Comparison of ENCODE assay signal across 28 cellular contexts in the genomic region with DNA sequence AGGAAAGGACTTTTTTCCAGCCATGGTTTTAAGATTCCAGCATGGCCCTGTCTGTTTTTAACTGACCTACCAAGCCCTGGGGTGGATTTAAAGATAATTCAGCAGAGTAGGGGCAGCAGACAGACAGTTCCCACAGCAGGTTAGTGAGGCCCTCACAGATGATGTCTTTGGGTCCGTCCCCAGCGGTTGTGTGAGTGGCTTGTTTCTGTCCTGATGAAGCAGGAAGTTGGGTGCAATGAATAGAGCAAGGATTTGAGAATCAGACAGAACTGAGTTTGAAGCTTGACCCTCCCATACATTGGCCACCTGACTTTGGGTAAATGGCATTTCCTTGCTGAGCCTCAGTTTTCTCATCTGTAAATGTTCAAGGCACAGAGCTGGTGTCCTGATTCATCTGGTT.
"Had no signal": no experiment of that assay in that cellular context is flagged by ENCODE, and none has a peak within 500 bp of the region (broad histone marks: within the 10 kb centered on the region; RNA-seq: fewer than 3 reads in every experiment).

No MANE protein-coding gene starts in this region.

- H3K27ac Mint-ChIP-seq: activated CD4-positive, alpha-beta memory T cell treated with anti-CD3 and anti-CD28 coated beads, Interleukin-2, amount 10 ng/mL, durations not matched to agents 7 days and 5 days; activated CD4-positive, alpha-beta T cell treated with anti-CD3 and anti-CD28 coated beads for 36 hours; activated CD4-positive, alpha-beta T cell treated with anti-CD3 and anti-CD28 coated beads, Interleukin-2, amount 10 ng/mL, durations not matched to agents 24 days and 14 days; activated naive CD4-positive, alpha-beta T cell treated with anti-CD3 and anti-CD28 coated beads, Interleukin-2, amount 10 ng/mL, durations not matched to agents 7 days and 5 days; activated naive CD4-positive, alpha-beta T cell treated with anti-CD3 and anti-CD28 coated beads, Interleukin-2, amount 50 U/mL, for 72 hours; activated naive CD8-positive, alpha-beta T cell treated with anti-CD3 and anti-CD28 coated beads, Interleukin-2, amount 10 ng/mL, durations not matched to agents 7 days and 5 days; activated T-cell treated with anti-CD3 and anti-CD28 coated beads, Interleukin-2, amount 50 U/mL, for 24 hours; activated T-cell treated with anti-CD3 and anti-CD28 coated beads, Interleukin-2, amount 50 U/mL, for 72 hours; brain; endodermal cell had no signal

- H3K4me3 ChIP-seq: ascending aorta, breast epithelium, cardiac muscle cell, colonic mucosa, dorsolateral prefrontal cortex had no signal

- H3K9me3 ChIP-seq: ascending aorta, breast epithelium, colonic mucosa had no signal

- H3K36me3 Mint-ChIP-seq: activated naive CD4-positive, alpha-beta T cell treated with anti-CD3 and anti-CD28 coated beads, Interleukin-2, amount 10 ng/mL, durations not matched to agents 7 days and 5 days; activated naive CD4-positive, alpha-beta T cell treated with anti-CD3 and anti-CD28 coated beads, Interleukin-2, amount 50 U/mL, for 72 hours; activated naive CD8-positive, alpha-beta T cell treated with anti-CD3 and anti-CD28 coated beads, Interleukin-2, amount 10 ng/mL, durations not matched to agents 7 days and 5 days; brain had no signal

- DNase-seq: activated CD4-positive, alpha-beta memory T cell treated with anti-CD3 and anti-CD28 coated beads, Interleukin-2, amount 10 ng/mL, durations not matched to agents 7 days and 5 days; activated CD4-positive, alpha-beta T cell treated with anti-CD3 and anti-CD28 coated beads for 36 hours; activated CD4-positive, alpha-beta T cell treated with anti-CD3 and anti-CD28 coated beads, Interleukin-2, amount 10 ng/mL, durations not matched to agents 24 days and 14 days; activated CD4-positive, CD25-positive, alpha-beta regulatory T cell; activated CD4-positive, CD25-positive, alpha-beta regulatory T cell treated with anti-CD3 and anti-CD28 coated beads, Interleukin-2, amount 50 U/mL, for 72 hours; activated CD8-positive, alpha-beta memory T cell treated with anti-CD3 and anti-CD28 coated beads, Interleukin-2, amount 50 U/mL, for 48 hours; activated gamma-delta T cell; activated naive CD4-positive, alpha-beta T cell; activated naive CD4-positive, alpha-beta T cell treated with anti-CD3 and anti-CD28 coated beads, Interleukin-2, amount 10 ng/mL, durations not matched to agents 7 days and 5 days; activated naive CD8-positive, alpha-beta T cell treated with anti-CD3 and anti-CD28 coated beads, Interleukin-2, amount 10 ng/mL, durations not matched to agents 7 days and 5 days; activated T-cell treated with anti-CD3 and anti-CD28 coated beads for 4 hours; activated T-cell treated with anti-CD3 and anti-CD28 coated beads, Interleukin-2, amount 50 U/mL, for 24 hours; activated T-cell treated with anti-CD3 and anti-CD28 coated beads, Interleukin-2, amount 50 U/mL, for 72 hours; central memory CD4-positive, alpha-beta T cell; cerebellar nuclear complex; colonic mucosa; dorsolateral prefrontal cortex; effector memory CD4-positive, alpha-beta T cell; head of caudate nucleus; hippocampal formation; T-helper 9 cell had no signal

- H3K36me3 ChIP-seq: ascending aorta, breast epithelium, cardiac muscle cell, colonic mucosa had no signal

- H3K27ac ChIP-seq: breast epithelium, cardiac muscle cell, colonic mucosa, dorsolateral prefrontal cortex had no signal

- ATAC-seq: activated CD4-positive, alpha-beta T cell treated with anti-CD3 and anti-CD28 coated beads for 36 hours; activated naive CD4-positive, alpha-beta T cell treated with anti-CD3 and anti-CD28 coated beads, Interleukin-2, amount 50 U/mL, for 72 hours; activated T-cell treated with anti-CD3 and anti-CD28 coated beads, Interleukin-2, amount 50 U/mL, for 72 hours; esophagus mucosa had no signal

- H3K4me1 ChIP-seq: breast epithelium, colonic mucosa had no signal

- H3K9me3 Mint-ChIP-seq: activated CD4-positive, alpha-beta memory T cell treated with anti-CD3 and anti-CD28 coated beads, Interleukin-2, amount 10 ng/mL, durations not matched to agents 7 days and 5 days; activated CD4-positive, alpha-beta T cell treated with anti-CD3 and anti-CD28 coated beads, Interleukin-2, amount 10 ng/mL, durations not matched to agents 24 days and 14 days; activated naive CD4-positive, alpha-beta T cell treated with anti-CD3 and anti-CD28 coated beads, Interleukin-2, amount 10 ng/mL, durations not matched to agents 7 days and 5 days; activated naive CD4-positive, alpha-beta T cell treated with anti-CD3 and anti-CD28 coated beads, Interleukin-2, amount 50 U/mL, for 72 hours; activated naive CD8-positive, alpha-beta T cell treated with anti-CD3 and anti-CD28 coated beads, Interleukin-2, amount 10 ng/mL, durations not matched to agents 7 days and 5 days; activated T-cell treated with anti-CD3 and anti-CD28 coated beads, Interleukin-2, amount 50 U/mL, for 24 hours; activated T-cell treated with anti-CD3 and anti-CD28 coated beads, Interleukin-2, amount 50 U/mL, for 72 hours; endodermal cell had no signal

- H3K4me1 Mint-ChIP-seq: activated CD4-positive, alpha-beta memory T cell treated with anti-CD3 and anti-CD28 coated beads, Interleukin-2, amount 10 ng/mL, durations not matched to agents 7 days and 5 days; activated CD4-positive, alpha-beta T cell treated with anti-CD3 and anti-CD28 coated beads for 36 hours; activated CD4-positive, alpha-beta T cell treated with anti-CD3 and anti-CD28 coated beads, Interleukin-2, amount 10 ng/mL, durations not matched to agents 24 days and 14 days; activated naive CD4-positive, alpha-beta T cell treated with anti-CD3 and anti-CD28 coated beads, Interleukin-2, amount 10 ng/mL, durations not matched to agents 7 days and 5 days; activated naive CD8-positive, alpha-beta T cell treated with anti-CD3 and anti-CD28 coated beads, Interleukin-2, amount 10 ng/mL, durations not matched to agents 7 days and 5 days; endodermal cell had no signal

- H3K27me3 ChIP-seq: ascending aorta, breast epithelium, cardiac muscle cell, colonic mucosa had no signal

- H3K27me3 Mint-ChIP-seq: activated CD4-positive, alpha-beta T cell treated with anti-CD3 and anti-CD28 coated beads for 36 hours; activated T-cell treated with anti-CD3 and anti-CD28 coated beads, Interleukin-2, amount 50 U/mL, for 24 hours had no signal

- H3K4me3 Mint-ChIP-seq: activated CD4-positive, alpha-beta memory T cell treated with anti-CD3 and anti-CD28 coated beads, Interleukin-2, amount 10 ng/mL, durations not matched to agents 7 days and 5 days; activated CD4-positive, alpha-beta T cell treated with anti-CD3 and anti-CD28 coated beads for 36 hours; activated CD4-positive, alpha-beta T cell treated with anti-CD3 and anti-CD28 coated beads, Interleukin-2, amount 10 ng/mL, durations not matched to agents 24 days and 14 days; activated naive CD4-positive, alpha-beta T cell treated with anti-CD3 and anti-CD28 coated beads, Interleukin-2, amount 10 ng/mL, durations not matched to agents 7 days and 5 days; activated naive CD8-positive, alpha-beta T cell treated with anti-CD3 and anti-CD28 coated beads, Interleukin-2, amount 10 ng/mL, durations not matched to agents 7 days and 5 days; activated T-cell treated with anti-CD3 and anti-CD28 coated beads, Interleukin-2, amount 50 U/mL, for 24 hours; activated T-cell treated with anti-CD3 and anti-CD28 coated beads, Interleukin-2, amount 50 U/mL, for 72 hours; brain; endodermal cell had no signal
